Comparison of ENCODE assay signal across 23 cellular contexts in the genomic region with DNA sequence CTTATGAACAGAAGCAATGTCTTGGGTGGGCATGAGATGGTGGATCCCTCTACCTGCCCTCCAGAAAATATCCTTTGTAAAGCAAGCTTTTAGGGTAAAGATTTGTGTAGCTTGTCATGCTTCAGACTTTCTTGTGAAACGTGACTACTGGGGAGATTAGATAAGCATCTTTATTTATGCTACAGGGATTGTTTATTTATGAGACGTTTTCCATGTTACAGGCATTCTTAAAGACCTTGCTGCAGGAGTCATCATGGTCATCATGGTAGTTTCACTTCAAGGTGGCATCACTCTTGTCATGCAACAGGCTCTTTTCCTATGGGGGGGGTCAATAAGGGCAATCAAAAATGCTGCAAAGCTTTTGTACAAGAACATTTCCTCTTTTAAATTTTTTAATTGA.
"Had no signal": no experiment of that assay in that cellular context is flagged by ENCODE, and none has a peak within 500 bp of the region (broad histone marks: within the 10 kb centered on the region; RNA-seq: fewer than 3 reads in every experiment).

No MANE protein-coding gene starts in this region.

- H3K9me3 ChIP-seq: SK-N-SH had no signal

- H3K27ac ChIP-seq: KMS-11, RWPE1 had no signal

- DNase-seq: Kasumi-1, MV-4-11, NCI-H1048, NCI-H1105, NCI-H1417, NCI-H1436 treated with DMSO at 0.1 percent for 48 hours, NCI-H1694, NCI-H187 treated with DMSO at 0.1 percent for 48 hours, NCI-H2029 treated with DMSO at 0.1 percent for 48 hours, NCI-H2171 treated with DMSO at 0.1 percent for 48 hours, NCI-H345, NCI-H446 treated with DMSO at 0.1 percent for 48 hours, NCI-H524 treated with DMSO at 0.1 percent for 48 hours, NCI-H69, NCI-H774, SHP77, SK-N-SH, SW 1271, T-cell had no signal

- FAIRE-seq: HepG2, K562 had no signal

- H3K4me3 ChIP-seq: K562 had no signal

- H3K4me2 ChIP-seq: KMS-11, SK-N-SH had no signal

- H3K9ac ChIP-seq: KMS-11, SK-N-SH had no signal

- ATAC-seq: HepG2, K562, T-cell had no signal
